18 cellular contexts compared by ENCODE assay signal in the genomic region with DNA sequence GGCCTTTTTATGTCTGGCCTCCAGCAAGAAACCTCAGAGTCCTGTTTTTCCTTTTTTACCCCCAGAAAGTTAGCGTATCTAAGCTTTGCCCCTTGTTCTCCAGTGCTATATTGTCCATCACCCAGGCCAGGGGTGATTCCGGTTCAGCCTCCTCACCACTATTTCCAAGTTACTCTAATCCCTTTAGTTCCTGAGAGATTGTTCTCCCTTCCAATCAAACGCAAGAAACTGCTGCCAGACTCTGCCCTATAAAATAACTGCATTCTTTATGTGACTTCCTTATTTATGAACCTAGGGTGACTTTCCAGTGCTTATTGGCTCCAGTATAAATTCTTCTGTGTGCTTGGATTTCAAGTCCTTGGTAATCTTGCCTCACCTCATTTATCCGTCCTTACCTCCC.
DNase-seq lines count a peak whose midpoint lies in the region; ATAC-seq and TF ChIP-seq lines count a peak whose summit lies in the region.
"Had no signal": no experiment of that assay in that cellular context is flagged by ENCODE, and none has a peak within 500 bp of the region (broad histone marks: within the 10 kb centered on the region; RNA-seq: fewer than 3 reads in every experiment).

No MANE protein-coding gene starts in this region.

- no peak overlapping the region for H3K4me3 ChIP-seq in vagina
- H3K4me3 ChIP-seq: SK-N-MC had no signal

- peak; percentile 9 for DNase-seq in NCI-H82 (lab: John Stamatoyannopoulos, UW)
- DNase-seq in NCI-H82 treated with DMSO at 0.1 percent for 48 hours (lab: John Stamatoyannopoulos, UW; ENCODE audit: unreplicated experiment) = no peak
- peak; percentile 11 for DNase-seq in MV-4-11 (lab: John Stamatoyannopoulos, UW)
- no peak for DNase-seq in left colon
- DNase-seq in renal cortical epithelial cell (ENCODE audit: low read depth) = peak; percentile 9
- DNase-seq in foreskin melanocyte = no peak
- DNase-seq in vagina (ENCODE audit: extremely low spot score in 2 of 2) = no peak
- DNase-seq: 8988T; CD8-positive, alpha-beta T cell; DMS79 treated with DMSO at 0.1 percent for 48 hours; MM.1S; NCI-H1436; NCI-H2029 treated with DMSO at 0.1 percent for 48 hours; NCI-H748 treated with DMSO at 0.1 percent for 48 hours; Right ventricle myocardium superior had no signal

- intact Hi-C loops in left colon (cut with DNase I, micrococcal nuclease) = no loop called here
- intact Hi-C loops in vagina (cut with DNase I) = no loop called here

- no peak overlapping the region for H3K27ac ChIP-seq in vagina
- H3K27ac ChIP-seq: KMS-11, SK-N-MC had no signal

- no peaks in the 10 kb centered on the region for H3K9me3 ChIP-seq in vagina

- peak; percentile 90 for ATAC-seq in left colon
- no peak for ATAC-seq in HG02610 (IDR thresholded peaks at IDR 0.05; ENCODE audit: unreplicated experiment)
- ATAC-seq: CD8-positive, alpha-beta T cell had no signal

- no peaks in the 10 kb centered on the region for H3K27me3 ChIP-seq in vagina

- TF ChIP-seq POLR2A in vagina (IDR thresholded peaks at IDR 0.05) = no peak

- no peak for TF ChIP-seq CTCF in vagina (IDR thresholded peaks at IDR 0.05)

- H3K36me3 ChIP-seq in vagina = no peaks in the 10 kb centered on the region

- H3K4me1 ChIP-seq in vagina = no peaks in the 10 kb centered on the region

Comparison
In these comparisons a context has a peak if more than half of its experiments do, and no peak if none do; other contexts are left out.
1. DNase-seq: peak in NCI-H82 (single experiment), MV-4-11 (single experiment) and renal cortical epithelial cell (single experiment); none in NCI-H82 treated with DMSO at 0.1 percent for 48 hours (single experiment), left colon (0 of 2), foreskin melanocyte (single experiment) and vagina (0 of 2).